8 cellular contexts compared by ENCODE assay signal in the genomic region with DNA sequence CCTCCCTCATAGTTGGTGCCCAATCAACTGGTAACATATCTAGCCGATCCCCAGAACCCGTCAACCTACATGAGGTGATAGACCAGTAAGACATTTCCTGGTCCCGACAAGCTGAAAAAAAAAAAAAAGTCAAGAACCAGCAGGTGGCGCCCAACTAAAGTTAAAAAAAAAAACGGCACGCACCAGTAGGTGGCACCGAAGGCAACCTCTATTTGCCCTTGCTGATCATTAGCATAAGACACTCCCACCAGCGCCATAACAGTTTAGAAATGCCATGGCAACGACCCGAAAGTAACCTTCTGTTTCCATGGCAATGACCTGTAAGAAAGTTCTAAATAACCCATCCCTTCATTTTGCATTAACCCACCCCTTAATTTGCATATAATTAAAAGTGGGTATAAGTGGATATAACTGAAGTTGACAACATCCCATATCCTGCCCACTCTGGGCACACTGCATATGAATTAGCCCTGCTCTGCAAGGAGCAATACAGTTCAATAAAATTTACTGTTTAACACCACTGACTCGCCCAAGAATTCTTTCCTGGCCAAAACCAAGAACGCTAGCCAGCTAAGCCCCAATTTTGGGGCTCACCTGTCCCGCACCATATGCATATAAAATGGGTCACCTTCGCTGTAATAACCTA.
A peak's percentile ranks its signal among the peaks of the same experiment; 100 is the strongest.
DNase-seq lines count a peak whose midpoint lies in the region; ATAC-seq and TF ChIP-seq lines count a peak whose summit lies in the region.

No MANE protein-coding gene starts in this region.

- TF ChIP-seq POLR2A in erythroblast (IDR thresholded peaks at IDR 0.05; ENCODE audit: low read length): no peak

- no peak overlapping the region for H2AFZ ChIP-seq in neural cell (ENCODE audit: low read depth, low read length)

- no peak overlapping the region for H3K4me3 ChIP-seq in neural cell (ENCODE audit: low read length)

- no peak overlapping the region for H3K9ac ChIP-seq in neural cell (ENCODE audit: low read length)

- peak; percentile 75 for TF ChIP-seq RAD21 in neural cell (conservative IDR thresholded peaks at IDR 0.05)

- no peaks in the 10 kb centered on the region for H3K36me3 ChIP-seq in neural cell (ENCODE audit: insufficient read depth, low read length)

- H3K27me3 Mint-ChIP-seq in CD4-positive, alpha-beta T cell: no peaks in the 10 kb centered on the region

- peaks cover 13% of the 10 kb centered on the region for H3K4me1 Mint-ChIP-seq in CD4-positive, alpha-beta T cell (ENCODE audit: low read depth)

- H3K36me3 Mint-ChIP-seq in CD4-positive, alpha-beta T cell (ENCODE audit: low read depth): no peaks in the 10 kb centered on the region

- no peak for TF ChIP-seq EP300 in neural cell (conservative IDR thresholded peaks at IDR 0.05; ENCODE audit: poor library complexity, severe bottlenecking)

- no peak overlapping the region for H3K27ac Mint-ChIP-seq in CD4-positive, alpha-beta T cell

- no peaks in the 10 kb centered on the region for H3F3A ChIP-seq in neural cell (ENCODE audit: insufficient read depth, low read length, poor library complexity, severe bottlenecking)

- intact Hi-C loops in CD4-positive, alpha-beta T cell (cut with DNase I, micrococcal nuclease): no loop called here

- no peaks in the 10 kb centered on the region for H3K27me3 ChIP-seq in CD4-positive, alpha-beta T cell (ENCODE audit: control insufficient read depth, insufficient read depth, low read length)
- no peaks in the 10 kb centered on the region for H3K27me3 ChIP-seq in neural cell (ENCODE audit: insufficient read depth, low read depth, low read length)

- DNase-seq in CD4-positive, alpha-beta T cell: peak in 3 of 10 experiments; percentile 3 to 38 (median 33)
- peak; percentile 67 for DNase-seq in NCI-H1694 (lab: John Stamatoyannopoulos, UW)
- DNase-seq in UCSD-AML1 (lab: John Stamatoyannopoulos, UW; ENCODE audit: unreplicated experiment): peak; percentile 28
- DNase-seq in erythroblast (lab: John Stamatoyannopoulos, UW): peak; percentile 60 to 69
- no peak for DNase-seq in NCI-H510A treated with DMSO at 0.1 percent for 48 hours (lab: John Stamatoyannopoulos, UW)

- no peaks in the 10 kb centered on the region for H3K9me3 Mint-ChIP-seq in CD4-positive, alpha-beta T cell

- H4K20me1 ChIP-seq in neural cell (ENCODE audit: insufficient read depth): no peaks in the 10 kb centered on the region

- no peak overlapping the region for H3K4me2 ChIP-seq in neural cell (ENCODE audit: low read length)

- H3K27ac ChIP-seq in CD4-positive, alpha-beta T cell (ENCODE audit: low read depth, low read length): no peak overlapping the region
- no peak overlapping the region for H3K27ac ChIP-seq in neural cell (ENCODE audit: low read length)

- H3K4me3 Mint-ChIP-seq in CD4-positive, alpha-beta T cell: no peak overlapping the region

- POLR2A ChIA-PET in CD4-positive, alpha-beta T cell (lab: Charles Lee): no interaction called here

- H3K9me2 ChIP-seq in neural cell (ENCODE audit: insufficient read depth, low read length): no peaks in the 10 kb centered on the region

- no peaks in the 10 kb centered on the region for H3K79me2 ChIP-seq in neural cell (replicated peaks; ENCODE audit: insufficient read depth, low read length)

- no peak for TF ChIP-seq CTCF in CD4-positive, alpha-beta T cell (IDR thresholded peaks at IDR 0.05)
- peak; percentile 78 for TF ChIP-seq CTCF in neural cell (IDR thresholded peaks at IDR 0.05; ENCODE audit: poor library complexity, severe bottlenecking)

- peak; percentile 87 for ATAC-seq in CD4-positive, alpha-beta T cell (ENCODE audit: poor library complexity)
- ATAC-seq in GM18508 (IDR thresholded peaks at IDR 0.05; ENCODE audit: insufficient read depth, unreplicated experiment): peak; percentile 94
- peak; percentile 88 for ATAC-seq in HG02884 (IDR thresholded peaks at IDR 0.05; ENCODE audit: unreplicated experiment)

- H3K9me3 ChIP-seq in CD4-positive, alpha-beta T cell (ENCODE audit: control insufficient read depth, low read length): no peaks in the 10 kb centered on the region
- H3K9me3 ChIP-seq in neural cell (ENCODE audit: low read length): no peaks in the 10 kb centered on the region

- CTCF ChIA-PET in CD4-positive, alpha-beta T cell (lab: Charles Lee): interaction anchor here (1.0 kb wide), 1 partner anchor 10 kb away, joined by 3 read pairs; no protein-coding TSS in a partner anchor

TF ChIP-seq in neural cell, 6 proteins besides CTCF, POLR2A, EP300 and RAD21:
- TF ChIP-seq SMC3 (conservative IDR thresholded peaks at IDR 0.05; ENCODE audit: poor library complexity) (peak; percentile 70), TAF1 (IDR thresholded peaks at IDR 0.05; ENCODE audit: low read depth) (no peak), POLR2AphosphoS5 (IDR thresholded peaks at IDR 0.05) (no peak)
- TF ChIP-seq, protein P1, sequence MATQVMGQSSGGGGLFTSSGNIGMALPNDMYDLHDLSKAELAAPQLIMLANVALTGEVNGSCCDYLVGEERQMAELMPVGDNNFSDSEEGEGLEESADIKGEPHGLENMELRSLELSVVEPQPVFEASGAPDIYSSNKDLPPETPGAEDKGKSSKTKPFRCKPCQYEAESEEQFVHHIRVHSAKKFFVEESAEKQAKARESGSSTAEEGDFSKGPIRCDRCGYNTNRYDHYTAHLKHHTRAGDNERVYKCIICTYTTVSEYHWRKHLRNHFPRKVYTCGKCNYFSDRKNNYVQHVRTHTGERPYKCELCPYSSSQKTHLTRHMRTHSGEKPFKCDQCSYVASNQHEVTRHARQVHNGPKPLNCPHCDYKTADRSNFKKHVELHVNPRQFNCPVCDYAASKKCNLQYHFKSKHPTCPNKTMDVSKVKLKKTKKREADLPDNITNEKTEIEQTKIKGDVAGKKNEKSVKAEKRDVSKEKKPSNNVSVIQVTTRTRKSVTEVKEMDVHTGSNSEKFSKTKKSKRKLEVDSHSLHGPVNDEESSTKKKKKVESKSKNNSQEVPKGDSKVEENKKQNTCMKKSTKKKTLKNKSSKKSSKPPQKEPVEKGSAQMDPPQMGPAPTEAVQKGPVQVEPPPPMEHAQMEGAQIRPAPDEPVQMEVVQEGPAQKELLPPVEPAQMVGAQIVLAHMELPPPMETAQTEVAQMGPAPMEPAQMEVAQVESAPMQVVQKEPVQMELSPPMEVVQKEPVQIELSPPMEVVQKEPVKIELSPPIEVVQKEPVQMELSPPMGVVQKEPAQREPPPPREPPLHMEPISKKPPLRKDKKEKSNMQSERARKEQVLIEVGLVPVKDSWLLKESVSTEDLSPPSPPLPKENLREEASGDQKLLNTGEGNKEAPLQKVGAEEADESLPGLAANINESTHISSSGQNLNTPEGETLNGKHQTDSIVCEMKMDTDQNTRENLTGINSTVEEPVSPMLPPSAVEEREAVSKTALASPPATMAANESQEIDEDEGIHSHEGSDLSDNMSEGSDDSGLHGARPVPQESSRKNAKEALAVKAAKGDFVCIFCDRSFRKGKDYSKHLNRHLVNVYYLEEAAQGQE (IDR thresholded peaks at IDR 0.05; ENCODE audit: borderline replicate concordance): no peak
